Comparison of ENCODE assay signal across 16 cellular contexts in genomic region chr3:58667229-58667628, GRCh38. TPM values are rescaled to one million over a fixed set of nuclear protein-coding genes. Genes with fewer than 3 reads are reported as not detected.
DNase-seq lines count a peak whose midpoint lies in the region; ATAC-seq lines count a peak whose summit lies in the region.
"Had no signal": no experiment of that assay in that cellular context is flagged by ENCODE, and none has a peak within 500 bp of the region (broad histone marks: within the 10 kb centered on the region; RNA-seq: fewer than 3 reads in every experiment).

No MANE protein-coding gene starts in this region.

- peak overlapping the region; percentile 65 to 71 for H3K27ac ChIP-seq in esophagus (ENCODE audit: low read depth in 2 of 2, low read length in 1 of 2)
- H3K27ac ChIP-seq in muscle layer of duodenum (ENCODE audit: low read length): peak overlapping the region; percentile 87

- no peaks in the 10 kb centered on the region for H3K27me3 ChIP-seq in esophagus (ENCODE audit: control insufficient read depth in 1 of 2, insufficient read depth in 2 of 2, low read length in 2 of 2)
- H3K27me3 ChIP-seq in muscle layer of duodenum (ENCODE audit: low read depth, low read length): no peaks in the 10 kb centered on the region

- H3K4me1 ChIP-seq in esophagus (ENCODE audit: control insufficient read depth in 2 of 2, insufficient read depth in 2 of 2, low read length in 1 of 2): peaks cover 5 to 12% of the 10 kb centered on the region in 2 donors
- H3K4me1 ChIP-seq in muscle layer of duodenum (ENCODE audit: control insufficient read depth in 1 of 2, insufficient read depth in 2 of 2, low read length in 2 of 2): no peaks in the 10 kb centered on the region

- H3K36me3 ChIP-seq in esophagus (ENCODE audit: control insufficient read depth in 2 of 2, insufficient read depth in 2 of 2, low read length in 1 of 2) (no peaks in the 10 kb centered on the region), muscle layer of duodenum (ENCODE audit: control insufficient read depth in 1 of 2, insufficient read depth in 2 of 2, low read length in 2 of 2) (no peaks in the 10 kb centered on the region)

- intact Hi-C loops in cardiac septum (cut with DNase I): no loop called here

- H3K9me3 ChIP-seq in esophagus (ENCODE audit: control insufficient read depth in 2 of 2, insufficient read depth in 1 of 2, low read depth in 1 of 2, low read length in 1 of 2) (no peaks in the 10 kb centered on the region), muscle layer of duodenum (ENCODE audit: control insufficient read depth in 1 of 2, low read length in 2 of 2) (no peaks in the 10 kb centered on the region)

- 83 to 93% methylated on average over 1 of the region's 1 CpG for WGBS in esophagus, 2 donors

- H3K4me3 ChIP-seq in esophagus (ENCODE audit: low read depth in 1 of 2, low read length in 2 of 2): no peak overlapping the region
- no peak overlapping the region for H3K4me3 ChIP-seq in muscle layer of duodenum (ENCODE audit: low read depth in 1 of 2, low read length in 2 of 2)

- DNase-seq in LoVo (ENCODE audit: low spot score): peak; percentile 27
- no peak for DNase-seq in GF-D8 (lab: John Stamatoyannopoulos, UW)
- DNase-seq in cardiac septum (ENCODE audit: low spot score): no peak
- DNase-seq: ACHN; CD8-positive, alpha-beta memory T cell; H9; NCI-H1417 treated with DMSO at 0.1 percent for 48 hours; NCI-H2029; NCI-H2171 treated with DMSO at 0.1 percent for 48 hours; NCI-H774; SIG-M5 had no signal

- ATAC-seq in HG03045 (IDR thresholded peaks at IDR 0.05; ENCODE audit: unreplicated experiment): no peak
- no peak for ATAC-seq in GM18517 (IDR thresholded peaks at IDR 0.05; ENCODE audit: unreplicated experiment)

RNA-seq across cellular contexts. Expression of gene FAM3D, which starts 0.7 kb away (rescaled TPM):
- polyA plus RNA-seq in esophagus: 100 to 1,000 TPM; 316 to 493 TPM
- not detected for total RNA-seq in cardiac septum
- total RNA-seq: CD8-positive, alpha-beta memory T cell; H9; NCI-H460 had no signal
- polyA plus RNA-seq: CD8-positive, alpha-beta memory T cell had no signal
